ENCODE assay signal across 23 cellular contexts in genomic region chr14:88835661-88836060, GRCh38. TPM values are rescaled to one million over a fixed set of nuclear protein-coding genes. Genes with fewer than 3 reads are reported as not detected.
DNase-seq lines count a peak whose midpoint lies in the region; ATAC-seq, FAIRE-seq and TF ChIP-seq lines count a peak whose summit lies in the region.
"Had no signal": no experiment of that assay in that cellular context is flagged by ENCODE, and none has a peak within 500 bp of the region (broad histone marks: within the 10 kb centered on the region; RNA-seq: fewer than 3 reads in every experiment).

No MANE protein-coding gene starts in this region.

- no peaks in the 10 kb centered on the region for H4K20me1 ChIP-seq in endothelial cell of umbilical vein (replicated peaks; ENCODE audit: control insufficient read depth, extremely low read depth, insufficient read depth, low read length)
- H4K20me1 ChIP-seq: BLaER1 had no signal

- H3K4me2 ChIP-seq in endothelial cell of umbilical vein (ENCODE audit: insufficient read depth, low read length), result no peak overlapping the region
- H3K4me2 ChIP-seq: BLaER1 had no signal

- no peak for TF ChIP-seq POLR2A in endothelial cell of umbilical vein (IDR thresholded peaks at IDR 0.05; ENCODE audit: low read depth, low read length)

- ATAC-seq in HG03280 (IDR thresholded peaks at IDR 0.05; ENCODE audit: unreplicated experiment), result no peak
- ATAC-seq: activated CD8-positive, alpha-beta T cell treated with anti-CD3 and anti-CD28 coated beads, Interleukin-2, amount 10 ng/mL, durations not matched to agents 7 days and 5 days had no signal

- intact Hi-C loops in endothelial cell of umbilical vein (cut with micrococcal nuclease) (no loop called here), MCF 10A (cut with micrococcal nuclease) (no loop called here)

- peak; percentile 9 for FAIRE-seq in TTC549 (lab: Jason Lieb, UNC)
- peak; percentile 4 for FAIRE-seq in endothelial cell of umbilical vein (lab: Jason Lieb, UNC)

- no peaks in the 10 kb centered on the region for H3K9me1 ChIP-seq in endothelial cell of umbilical vein (replicated peaks; ENCODE audit: control insufficient read depth, extremely low read depth, insufficient read depth, low read length)

- H3K9me3 ChIP-seq in endothelial cell of umbilical vein (replicated peaks; ENCODE audit: control insufficient read depth, insufficient read depth, low read length), result no peaks in the 10 kb centered on the region
- H3K9me3 ChIP-seq: right atrium auricular region had no signal

- DNase-seq in EH (ENCODE audit: low read depth) (peak; percentile 34), endothelial cell of umbilical vein (ENCODE audit: low read depth, low spot score) (peak; percentile 46), osteocyte (ENCODE audit: extremely low spot score, unreplicated experiment) (no peak), MV-4-11 (lab: John Stamatoyannopoulos, UW) (no peak), NCI-H226 (no peak), MCF 10A (ENCODE audit: unreplicated experiment) (no peak)
- DNase-seq: ACHN; activated CD4-positive, CD25-positive, alpha-beta regulatory T cell treated with anti-CD3 and anti-CD28 coated beads, Interleukin-2, amount 50 U/mL, for 72 hours; activated CD8-positive, alpha-beta T cell treated with anti-CD3 and anti-CD28 coated beads, Interleukin-2, amount 10 ng/mL, durations not matched to agents 7 days and 5 days; activated naive CD4-positive, alpha-beta T cell; activated T-cell treated with anti-CD3 and anti-CD28 coated beads, Interleukin-2, amount 50 U/mL, for 1 hour; effector memory CD4-positive, alpha-beta T cell; left cardiac atrium; mesendoderm; naive B cell; NCI-H1436 treated with DMSO at 0.1 percent for 48 hours; NCI-H774; Right ventricle myocardium superior; stimulated activated CD4-positive, alpha-beta T cell treated with anti-CD3 and anti-CD28 coated beads, Interleukin-15, amount 100 ng/mL, for 24 hours had no signal

- peaks cover 9% of the 10 kb centered on the region for H3K4me1 ChIP-seq in endothelial cell of umbilical vein (ENCODE audit: control insufficient read depth, extremely low read depth, insufficient read depth, low read length)
- H3K4me1 ChIP-seq: BLaER1 had no signal

- H3K4me3 Mint-ChIP-seq in osteocyte (ENCODE audit: unreplicated experiment) (peak overlapping the region; percentile 33), MCF 10A (ENCODE audit: unreplicated experiment) (no peak overlapping the region)
- H3K4me3 Mint-ChIP-seq: activated CD8-positive, alpha-beta T cell treated with anti-CD3 and anti-CD28 coated beads, Interleukin-2, amount 10 ng/mL, durations not matched to agents 7 days and 5 days; naive B cell had no signal

- H3K27ac ChIP-seq in endothelial cell of umbilical vein (ENCODE audit: insufficient read depth, low read depth, low read length), result no peak overlapping the region
- H3K27ac ChIP-seq: BLaER1 had no signal

- H3K4me3 ChIP-seq in endothelial cell of umbilical vein (replicated peaks in 1 of 3; ENCODE audit: insufficient read depth in 1 of 3, low read depth in 1 of 3, low read length in 3 of 3), result no peak overlapping the region
- H3K4me3 ChIP-seq: BLaER1, right atrium auricular region had no signal

- H2AFZ ChIP-seq in endothelial cell of umbilical vein (ENCODE audit: low read depth, low read length), result no peak overlapping the region

- CTCF ChIA-PET in endothelial cell of umbilical vein (lab: Charles Lee), result interaction anchor here (0.8 to 2.5 kb wide), 3 partner anchors 11 to 29 kb away, joined by 4 to 5 read pairs (median 5); partner anchors contain the start of gene TTC8
- CTCF ChIA-PET in MCF 10A (lab: Yijun Ruan, JAX), result no interaction called here

- H3K27me3 ChIP-seq in endothelial cell of umbilical vein (ENCODE audit: control insufficient read depth in 2 of 2, insufficient read depth in 2 of 2, low read length in 2 of 2), result no peaks in the 10 kb centered on the region
- H3K27me3 ChIP-seq: BLaER1, right atrium auricular region had no signal

- H3K36me3 ChIP-seq in endothelial cell of umbilical vein (ENCODE audit: control insufficient read depth in 2 of 2, extremely low read depth in 1 of 2, insufficient read depth in 2 of 2, low read length in 2 of 2), result no peaks in the 10 kb centered on the region
- H3K36me3 ChIP-seq: BLaER1, right atrium auricular region had no signal

- H3K27ac Mint-ChIP-seq in osteocyte (ENCODE audit: unreplicated experiment) (peak overlapping the region; percentile 86), MCF 10A (ENCODE audit: low read depth, unreplicated experiment) (no peak overlapping the region)
- H3K27ac Mint-ChIP-seq: activated CD8-positive, alpha-beta T cell treated with anti-CD3 and anti-CD28 coated beads, Interleukin-2, amount 10 ng/mL, durations not matched to agents 7 days and 5 days; naive B cell had no signal

- H3K9ac ChIP-seq in endothelial cell of umbilical vein (replicated peaks; ENCODE audit: extremely low read depth, insufficient read depth, low read length), result no peak overlapping the region
- H3K9ac ChIP-seq: BLaER1 had no signal

- TF ChIP-seq CTCF in endothelial cell of umbilical vein (IDR thresholded peaks at IDR 0.05; ENCODE audit: extremely low read depth in 1 of 2, insufficient read depth in 1 of 2, low read depth in 1 of 2, low read length in 2 of 2), result no peak
- no peak for TF ChIP-seq CTCF in osteocyte (IDR thresholded peaks at IDR 0.05)
- no peak for TF ChIP-seq CTCF in MCF 10A (IDR thresholded peaks at IDR 0.05; ENCODE audit: unreplicated experiment)

- H3K36me3 Mint-ChIP-seq in osteocyte (ENCODE audit: unreplicated experiment), result peaks cover 4% of the 10 kb centered on the region
- peaks cover 8% of the 10 kb centered on the region for H3K36me3 Mint-ChIP-seq in MCF 10A (ENCODE audit: insufficient read depth, unreplicated experiment)

- H3K27me3 Mint-ChIP-seq in osteocyte (ENCODE audit: unreplicated experiment), result no peaks in the 10 kb centered on the region
- H3K27me3 Mint-ChIP-seq in MCF 10A (ENCODE audit: insufficient read depth, unreplicated experiment), result no peaks in the 10 kb centered on the region

- H3K4me1 Mint-ChIP-seq in osteocyte (ENCODE audit: unreplicated experiment) (peaks cover 45% of the 10 kb centered on the region), MCF 10A (ENCODE audit: insufficient read depth, unreplicated experiment) (peaks cover 45% of the 10 kb centered on the region)
- H3K4me1 Mint-ChIP-seq: naive B cell had no signal

- H3K9me3 Mint-ChIP-seq in osteocyte (ENCODE audit: unreplicated experiment), result no peaks in the 10 kb centered on the region
- H3K9me3 Mint-ChIP-seq in MCF 10A (ENCODE audit: unreplicated experiment), result no peaks in the 10 kb centered on the region

- POLR2A ChIA-PET in endothelial cell of umbilical vein (lab: Charles Lee), result no interaction called here
- POLR2A ChIA-PET in MCF 10A (lab: Yijun Ruan, JAX), result interaction anchor here (0.7 to 1.9 kb wide), 2 partner anchors 11 to 144 kb away, joined by 3 to 14 read pairs; partner anchors contain the start of gene TTC8

- no peaks in the 10 kb centered on the region for H3K79me2 ChIP-seq in endothelial cell of umbilical vein (ENCODE audit: control insufficient read depth, insufficient read depth, low read length)

- dilution Hi-C loops in endothelial cell of umbilical vein (cut with MboI; ENCODE audit: extremely low pct_ligation_motif_present, low sequenced_read_pairs), result no loop called here

- BruUV-seq in endothelial cell of umbilical vein (replicated peaks; lab: Mats Ljungman, UMichigan), result no TSS peak
- no TSS peak for BruUV-seq in MCF 10A (replicated peaks; lab: Mats Ljungman, UMichigan)

TF ChIP-seq in endothelial cell of umbilical vein, 7 proteins besides CTCF, POLR2A, EP300 and RAD21:
- no peak for TF ChIP-seq EZH2 (IDR thresholded peaks at IDR 0.05; ENCODE audit: borderline replicate concordance, low read depth, low read length, severe bottlenecking)
- no peak for TF ChIP-seq JUN (IDR thresholded peaks at IDR 0.05; ENCODE audit: borderline replicate concordance, insufficient read depth, insufficient read length, low read depth)
- no peak for TF ChIP-seq POLR2AphosphoS5 (IDR thresholded peaks at IDR 0.05; ENCODE audit: insufficient read depth, low read depth, low read length)
- no peak for TF ChIP-seq MYC (IDR thresholded peaks at IDR 0.05; ENCODE audit: low read depth, low read length)
- no peak for TF ChIP-seq GATA2 (IDR thresholded peaks at IDR 0.05; ENCODE audit: insufficient read depth, insufficient read length, low read depth, low read length)
- TF ChIP-seq FOS (IDR thresholded peaks at IDR 0.05; ENCODE audit: borderline replicate concordance, insufficient read depth, low read length), result no peak
- TF ChIP-seq, protein P1, sequence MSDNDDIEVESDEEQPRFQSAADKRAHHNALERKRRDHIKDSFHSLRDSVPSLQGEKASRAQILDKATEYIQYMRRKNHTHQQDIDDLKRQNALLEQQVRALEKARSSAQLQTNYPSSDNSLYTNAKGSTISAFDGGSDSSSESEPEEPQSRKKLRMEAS (IDR thresholded peaks at IDR 0.05; ENCODE audit: insufficient read depth, insufficient read length), result no peak

RNA-seq across cellular contexts. Expression of gene TTC8, which starts 11.2 kb away (rescaled TPM):
- total RNA-seq in endothelial cell of umbilical vein, result 11.9 and 15.5 TPM in 2 replicates
- polyA plus RNA-seq in endothelial cell of umbilical vein, result 16.3 and 17.9 TPM in 2 replicates
- polyA plus RNA-seq in endothelial cell of umbilical vein (2011; cell fraction: cytosol; rRNA removed), result 17.5 and 18.7 TPM in 2 replicates
- polyA plus RNA-seq in endothelial cell of umbilical vein (2011; cell fraction: nucleus; rRNA removed), result 40.8 and 41.1 TPM in 2 replicates
- polyA plus RNA-seq in endothelial cell of umbilical vein (2012), result 10.3 and 14.8 TPM in 2 replicates
- 11.0 and 21.0 TPM in 2 replicates for polyA minus RNA-seq in endothelial cell of umbilical vein
- 7.1 TPM for polyA minus RNA-seq in endothelial cell of umbilical vein (2011; cell fraction: cytosol; rRNA and poly(A)+ RNA removed)
- 11.6 and 12.6 TPM in 2 replicates for polyA minus RNA-seq in endothelial cell of umbilical vein (2011; cell fraction: nucleus; rRNA and poly(A)+ RNA removed)
- 23.6 and 26.8 TPM in 2 replicates for total RNA-seq in osteocyte
- 20.9 and 23.9 TPM in 2 replicates for total RNA-seq in MCF 10A (2022)

RNA-seq across cellular contexts. Expression of gene EML5, which starts 42.9 kb away (rescaled TPM):
- 0.09 TPM in 1 of 2 replicates, not detected in the other for total RNA-seq in endothelial cell of umbilical vein
- 0.06 TPM in 1 of 2 replicates, not detected in the other for polyA plus RNA-seq in endothelial cell of umbilical vein
- polyA plus RNA-seq in endothelial cell of umbilical vein (2011; cell fraction: cytosol; rRNA removed), result 0.01 TPM in 2 replicates
- polyA plus RNA-seq in endothelial cell of umbilical vein (2011; cell fraction: nucleus; rRNA removed), result 0.06 TPM in 1 of 2 replicates, not detected in the other
- polyA plus RNA-seq in endothelial cell of umbilical vein (2012), result 0.04 and 0.05 TPM in 2 replicates
- polyA minus RNA-seq in endothelial cell of umbilical vein, result not detected in 2 replicates
- 0.61 TPM for polyA minus RNA-seq in endothelial cell of umbilical vein (2011; cell fraction: cytosol; rRNA and poly(A)+ RNA removed)
- 0.29 TPM in 1 of 2 replicates, not detected in the other for polyA minus RNA-seq in endothelial cell of umbilical vein (2011; cell fraction: nucleus; rRNA and poly(A)+ RNA removed)
- total RNA-seq in osteocyte, result 0.18 and 0.19 TPM in 2 replicates
- 0.37 and 0.54 TPM in 2 replicates for total RNA-seq in MCF 10A (2022)

Comparison
In these comparisons a context has a peak if more than half of its experiments do, and no peak if none do; other contexts are left out.
1. DNase-seq: peak in EH (single experiment) and endothelial cell of umbilical vein (single experiment); none in osteocyte (single experiment), MV-4-11 (single experiment), NCI-H226 (single experiment) and MCF 10A (single experiment).